ENCODE assay signal across 8 cellular contexts in the genomic region with DNA sequence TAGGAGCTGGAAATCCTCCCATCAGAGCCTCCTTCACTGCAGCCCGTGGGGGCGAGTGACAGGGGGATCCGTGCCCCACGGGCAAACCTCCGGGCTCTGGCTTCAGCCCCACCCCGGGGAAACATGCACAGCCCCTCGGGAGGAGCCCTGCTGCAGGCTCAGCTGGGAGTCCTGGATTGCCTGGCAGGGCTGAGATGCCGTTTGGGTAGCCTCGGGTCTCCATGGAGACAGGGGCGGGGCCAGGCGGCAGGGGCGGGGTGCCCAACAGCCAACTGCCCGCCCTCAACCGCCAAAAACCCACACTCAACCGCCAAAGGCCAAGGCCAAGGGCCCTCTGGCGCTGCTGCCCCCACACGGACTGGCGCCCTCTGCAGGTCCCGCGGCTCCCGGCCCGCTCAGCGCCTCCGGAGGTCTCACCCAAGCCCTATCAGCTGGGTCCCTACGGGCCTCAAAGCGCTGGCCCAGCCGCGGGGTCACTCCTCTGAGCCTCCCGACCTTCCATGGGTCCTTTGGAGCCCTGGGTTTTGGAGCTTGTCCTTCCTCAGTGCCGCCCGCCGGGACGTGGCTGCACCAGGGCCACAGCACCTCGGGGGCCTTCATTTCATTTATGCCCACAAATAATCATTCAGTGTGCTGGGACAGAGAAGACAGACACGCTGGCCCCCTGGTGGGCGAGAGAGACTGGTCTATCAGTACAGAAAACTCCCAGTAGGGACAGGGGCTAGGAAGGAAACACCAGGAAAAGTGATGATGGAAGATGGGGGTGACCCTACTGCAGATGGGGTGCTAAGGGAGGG. TPM values are rescaled to one million over a fixed set of nuclear protein-coding genes. Genes with fewer than 3 reads are reported as not detected.
DNase-seq lines count a peak whose midpoint lies in the region; ATAC-seq and TF ChIP-seq lines count a peak whose summit lies in the region.

No MANE protein-coding gene starts in this region.

- H3K4me1 Mint-ChIP-seq in activated CD4-positive, alpha-beta T cell treated with anti-CD3 and anti-CD28 coated beads for 36 hours = peaks cover 20% of the 10 kb centered on the region

- DNase-seq in NCI-H2171 treated with DMSO at 0.1 percent for 48 hours (lab: John Stamatoyannopoulos, UW) (peak; percentile 20), choroid plexus epithelial cell (ENCODE audit: low read depth) (peak; percentile 66), kidney tubule cell (ENCODE audit: low spot score) (peak; percentile 71), NCI-H2196 (lab: John Stamatoyannopoulos, UW; ENCODE audit: unreplicated experiment) (no peak)
- DNase-seq in activated CD4-positive, alpha-beta T cell treated with anti-CD3 and anti-CD28 coated beads for 36 hours = peak; percentile 93
- DNase-seq in stimulated activated CD4-positive, alpha-beta T cell treated with anti-CD3 and anti-CD28 coated beads, Interleukin-1b, Interleukin-23, amount 100 ng/mL, for 1 hour (ENCODE audit: low read depth in 2 of 2) = peak; percentile 59 to 62

- ATAC-seq in HG02938 (IDR thresholded peaks at IDR 0.05; ENCODE audit: unreplicated experiment) = peak; percentile 60
- peak; percentile 84 for ATAC-seq in activated CD4-positive, alpha-beta T cell treated with anti-CD3 and anti-CD28 coated beads for 36 hours

- H3K27ac Mint-ChIP-seq in activated CD4-positive, alpha-beta T cell treated with anti-CD3 and anti-CD28 coated beads for 36 hours = peak overlapping the region; percentile 95

- no peaks in the 10 kb centered on the region for H3K27me3 Mint-ChIP-seq in activated CD4-positive, alpha-beta T cell treated with anti-CD3 and anti-CD28 coated beads for 36 hours

- POLR2A ChIA-PET in activated CD4-positive, alpha-beta T cell treated with anti-CD3 and anti-CD28 coated beads for 36 hours (lab: Charles Lee) = no interaction called here

- no peaks in the 10 kb centered on the region for H3K36me3 Mint-ChIP-seq in activated CD4-positive, alpha-beta T cell treated with anti-CD3 and anti-CD28 coated beads for 36 hours (ENCODE audit: low read depth)

- H3K9me3 Mint-ChIP-seq in activated CD4-positive, alpha-beta T cell treated with anti-CD3 and anti-CD28 coated beads for 36 hours (ENCODE audit: low read depth) = no peaks in the 10 kb centered on the region

- peak overlapping the region; percentile 53 for H3K4me3 ChIP-seq in choroid plexus epithelial cell (ENCODE audit: low read depth, low read length)

- CTCF ChIA-PET in activated CD4-positive, alpha-beta T cell treated with anti-CD3 and anti-CD28 coated beads for 36 hours (lab: Charles Lee) = interaction anchor here (0.6 to 3.5 kb wide), 23 partner anchors 10 to 341 kb away, joined by 3 to 23 read pairs (median 4); no protein-coding TSS in a partner anchor

- TF ChIP-seq CTCF in GM12874 (IDR thresholded peaks at IDR 0.05; ENCODE audit: insufficient read depth, low read depth, low read length) (peak; percentile 82), choroid plexus epithelial cell (conservative IDR thresholded peaks at IDR 0.05; ENCODE audit: low read depth, low read length) (peak; percentile 56)

- H3K4me3 Mint-ChIP-seq in activated CD4-positive, alpha-beta T cell treated with anti-CD3 and anti-CD28 coated beads for 36 hours = peak overlapping the region; percentile 62

- intact Hi-C loops in activated CD4-positive, alpha-beta T cell treated with anti-CD3 and anti-CD28 coated beads for 36 hours (cut with DNase I, micrococcal nuclease) = loop anchor here (1.0 to 2.0 kb wide), 5 partner anchors 33 to 229 kb away; partner anchors contain the start of genes ACAD9 (in 1 of the 2) and RPN1 (in 1 of the 2)

RNA-seq across cellular contexts. Expression of gene ACAD9, which starts 33.5 kb away (rescaled TPM):
- 10 to 100 TPM; 60.0 to 70.7 TPM for total RNA-seq in activated CD4-positive, alpha-beta T cell treated with anti-CD3 and anti-CD28 coated beads for 36 hours
